In genomic region chr3:51751287-51751686, GRCh38 we compare ENCODE assay signal across 21 cellular contexts. TPM values are rescaled to one million over a fixed set of nuclear protein-coding genes. Genes with fewer than 3 reads are reported as not detected.
"Had no signal": no experiment of that assay in that cellular context is flagged by ENCODE, and none has a peak within 500 bp of the region (broad histone marks: within the 10 kb centered on the region; RNA-seq: fewer than 3 reads in every experiment).

No MANE protein-coding gene starts in this region.

- H3K36me3 Mint-ChIP-seq: activated naive CD4-positive, alpha-beta T cell treated with anti-CD3 and anti-CD28 coated beads, Interleukin-2, amount 10 ng/mL, durations not matched to agents 7 days and 5 days; brain had no signal

- H3K9me3 Mint-ChIP-seq: activated CD4-positive, alpha-beta memory T cell treated with anti-CD3 and anti-CD28 coated beads, Interleukin-2, amount 10 ng/mL, durations not matched to agents 7 days and 5 days had no signal

- H3K9me3 ChIP-seq: gastrocnemius medialis, prostate gland, right lobe of liver, suprapubic skin had no signal

- H3K4me1 Mint-ChIP-seq: brain, nephron had no signal

- DNase-seq: activated CD4-positive, alpha-beta memory T cell treated with anti-CD3 and anti-CD28 coated beads, Interleukin-2, amount 10 ng/mL, durations not matched to agents 7 days and 5 days; activated CD8-positive, alpha-beta memory T cell treated with anti-CD3 and anti-CD28 coated beads, Interleukin-2, amount 50 U/mL, for 48 hours; activated naive CD4-positive, alpha-beta T cell treated with anti-CD3 and anti-CD28 coated beads, Interleukin-2, amount 10 ng/mL, durations not matched to agents 7 days and 5 days; amniotic stem cell; effector memory CD4-positive, alpha-beta T cell; gastrocnemius medialis; kidney; left ventricle myocardium inferior; mesenchymal stem cell; right lobe of liver; stimulated activated CD4-positive, alpha-beta T cell treated with anti-CD3 and anti-CD28 coated beads, Interleukin-1b, Interleukin-23, amount 100 ng/mL, for 48 hours; stimulated activated naive CD4-positive, alpha-beta T cell had no signal

- H3K27ac Mint-ChIP-seq: activated CD4-positive, alpha-beta memory T cell treated with anti-CD3 and anti-CD28 coated beads, Interleukin-2, amount 10 ng/mL, durations not matched to agents 7 days and 5 days; activated naive CD4-positive, alpha-beta T cell treated with anti-CD3 and anti-CD28 coated beads, Interleukin-2, amount 10 ng/mL, durations not matched to agents 7 days and 5 days; brain; nephron; T-helper 2 cell treated with Interferon-gamma antibody and Interleukin-4, amounts not matched to agents 5 μg/mL and 100 μg/mL, for 36 hours had no signal

- H3K27me3 ChIP-seq: gastrocnemius medialis, right lobe of liver, suprapubic skin had no signal

- H3K4me1 ChIP-seq: gastrocnemius medialis, left ventricle myocardium inferior, prostate gland, right lobe of liver, suprapubic skin had no signal

- ATAC-seq: activated CD4-positive, CD25-positive, alpha-beta regulatory T cell treated with anti-CD3 and anti-CD28 coated beads, Interleukin-2, amount 50 U/mL, for 24 hours; gastrocnemius medialis; right lobe of liver had no signal

- H3K4me3 ChIP-seq: gastrocnemius medialis, left ventricle myocardium inferior, prostate gland, right lobe of liver, suprapubic skin had no signal

- H3K36me3 ChIP-seq: gastrocnemius medialis, left ventricle myocardium inferior, prostate gland, right lobe of liver, suprapubic skin had no signal

- H3K4me3 Mint-ChIP-seq: activated CD4-positive, alpha-beta memory T cell treated with anti-CD3 and anti-CD28 coated beads, Interleukin-2, amount 10 ng/mL, durations not matched to agents 7 days and 5 days; activated naive CD4-positive, alpha-beta T cell treated with anti-CD3 and anti-CD28 coated beads, Interleukin-2, amount 10 ng/mL, durations not matched to agents 7 days and 5 days; brain; central memory CD8-positive, alpha-beta T cell; nephron; T-helper 2 cell treated with Interferon-gamma antibody and Interleukin-4, amounts not matched to agents 5 μg/mL and 100 μg/mL, for 36 hours had no signal

RNA-seq across cellular contexts. Expression of gene IQCF6, which starts 27.8 kb away (rescaled TPM):
- total RNA-seq: activated CD4-positive, alpha-beta memory T cell treated with anti-CD3 and anti-CD28 coated beads, Interleukin-2, amount 10 ng/mL, durations not matched to agents 7 days and 5 days; gastrocnemius medialis; kidney; left ventricle myocardium inferior; omental fat pad; prostate gland; right lobe of liver; suprapubic skin; ureter had no signal
